In the genomic region with DNA sequence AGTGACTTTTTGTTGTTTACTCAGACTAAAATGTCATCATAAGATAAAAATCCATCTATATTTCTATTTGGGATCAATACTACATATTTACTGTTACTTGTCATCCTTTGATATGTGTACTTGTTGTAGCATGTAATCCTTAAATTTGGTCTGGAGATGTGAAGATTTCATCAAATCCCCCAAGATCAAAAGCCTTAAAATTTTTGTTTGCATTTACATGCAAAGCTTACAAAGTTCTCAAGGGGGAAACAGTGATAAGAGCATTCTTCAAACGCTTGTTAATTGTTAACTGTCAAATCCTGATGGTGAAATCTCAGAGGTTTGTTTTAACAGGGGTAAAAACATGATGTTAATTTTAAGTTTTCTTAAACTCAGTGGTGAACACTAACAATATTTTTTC, we compare ENCODE assay signal across 19 cellular contexts.
"Had no signal": no experiment of that assay in that cellular context is flagged by ENCODE, and none has a peak within 500 bp of the region (broad histone marks: within the 10 kb centered on the region; RNA-seq: fewer than 3 reads in every experiment).

No MANE protein-coding gene starts in this region.

- ATAC-seq: activated T-cell treated with anti-CD3 and anti-CD28 coated beads, Interleukin-2, amount 50 U/mL, for 72 hours; gastrocnemius medialis; heart left ventricle; natural killer cell; right cardiac atrium; stimulated activated naive CD8-positive, alpha-beta T cell treated with anti-CD3 and anti-CD28 coated beads, Interleukin-15, amount 100 ng/mL, for 72 hours had no signal

- H3K27ac Mint-ChIP-seq: activated CD4-positive, alpha-beta T cell treated with anti-CD3 and anti-CD28 coated beads, Interleukin-2, amount 10 ng/mL, durations not matched to agents 24 days and 14 days; activated naive CD8-positive, alpha-beta T cell treated with anti-CD3 and anti-CD28 coated beads for 36 hours; activated T-cell treated with anti-CD3 and anti-CD28 coated beads, Interleukin-2, amount 50 U/mL, for 72 hours; brain; natural killer cell; progenitor cell of endocrine pancreas; stimulated activated naive CD8-positive, alpha-beta T cell treated with anti-CD3 and anti-CD28 coated beads, Interleukin-15, amount 100 ng/mL, for 72 hours had no signal

- H3K36me3 Mint-ChIP-seq: activated naive CD8-positive, alpha-beta T cell treated with anti-CD3 and anti-CD28 coated beads for 36 hours; brain; natural killer cell; type B pancreatic cell had no signal

- H3K4me1 Mint-ChIP-seq: activated CD4-positive, alpha-beta T cell treated with anti-CD3 and anti-CD28 coated beads, Interleukin-2, amount 10 ng/mL, durations not matched to agents 24 days and 14 days; activated naive CD8-positive, alpha-beta T cell treated with anti-CD3 and anti-CD28 coated beads for 36 hours; natural killer cell; stimulated activated naive CD8-positive, alpha-beta T cell treated with anti-CD3 and anti-CD28 coated beads, Interleukin-15, amount 100 ng/mL, for 72 hours had no signal

- H3K36me3 ChIP-seq: gastrocnemius medialis, heart left ventricle had no signal

- H3K4me1 ChIP-seq: gastrocnemius medialis, heart left ventricle had no signal

- H3K27me3 Mint-ChIP-seq: progenitor cell of endocrine pancreas had no signal

- H3K9me3 ChIP-seq: gastrocnemius medialis, heart left ventricle had no signal

- H3K4me3 ChIP-seq: gastrocnemius medialis, heart left ventricle, smooth muscle cell had no signal

- H3K4me2 ChIP-seq: smooth muscle cell had no signal

- H3K27ac ChIP-seq: gastrocnemius medialis, heart left ventricle had no signal

- H3K4me3 Mint-ChIP-seq: activated CD4-positive, alpha-beta T cell treated with anti-CD3 and anti-CD28 coated beads, Interleukin-2, amount 10 ng/mL, durations not matched to agents 24 days and 14 days; activated naive CD8-positive, alpha-beta T cell treated with anti-CD3 and anti-CD28 coated beads for 36 hours; activated T-cell treated with anti-CD3 and anti-CD28 coated beads, Interleukin-2, amount 50 U/mL, for 72 hours; brain; natural killer cell; stimulated activated naive CD8-positive, alpha-beta T cell treated with anti-CD3 and anti-CD28 coated beads, Interleukin-15, amount 100 ng/mL, for 72 hours had no signal

- DNase-seq: activated CD4-positive, alpha-beta T cell treated with anti-CD3 and anti-CD28 coated beads, Interleukin-2, amount 10 ng/mL, durations not matched to agents 24 days and 14 days; activated CD4-positive, CD25-positive, alpha-beta regulatory T cell; activated CD8-positive, alpha-beta memory T cell treated with anti-CD3 and anti-CD28 coated beads, Interleukin-2, amount 50 U/mL, for 48 hours; activated gamma-delta T cell treated with Interleukin-2 at 50 U/mL for 16 hours; activated naive CD8-positive, alpha-beta T cell treated with anti-CD3 and anti-CD28 coated beads for 36 hours; activated T-cell treated with anti-CD3 and anti-CD28 coated beads, Interleukin-2, amount 50 U/mL, for 72 hours; amygdala; cortex of kidney; effector memory CD4-positive, alpha-beta T cell; gastrocnemius medialis; heart left ventricle; natural killer cell; right cardiac atrium; stimulated activated naive CD8-positive, alpha-beta T cell treated with anti-CD3 and anti-CD28 coated beads, Interleukin-15, amount 100 ng/mL, for 72 hours; T-helper 2 cell had no signal

- H3K9me3 Mint-ChIP-seq: activated CD4-positive, alpha-beta T cell treated with anti-CD3 and anti-CD28 coated beads, Interleukin-2, amount 10 ng/mL, durations not matched to agents 24 days and 14 days; activated naive CD8-positive, alpha-beta T cell treated with anti-CD3 and anti-CD28 coated beads for 36 hours; activated T-cell treated with anti-CD3 and anti-CD28 coated beads, Interleukin-2, amount 50 U/mL, for 72 hours; brain; natural killer cell; stimulated activated naive CD8-positive, alpha-beta T cell treated with anti-CD3 and anti-CD28 coated beads, Interleukin-15, amount 100 ng/mL, for 72 hours; type B pancreatic cell had no signal

- H3K27me3 ChIP-seq: gastrocnemius medialis had no signal
